ENCODE assay signal across 23 cellular contexts in the genomic region with DNA sequence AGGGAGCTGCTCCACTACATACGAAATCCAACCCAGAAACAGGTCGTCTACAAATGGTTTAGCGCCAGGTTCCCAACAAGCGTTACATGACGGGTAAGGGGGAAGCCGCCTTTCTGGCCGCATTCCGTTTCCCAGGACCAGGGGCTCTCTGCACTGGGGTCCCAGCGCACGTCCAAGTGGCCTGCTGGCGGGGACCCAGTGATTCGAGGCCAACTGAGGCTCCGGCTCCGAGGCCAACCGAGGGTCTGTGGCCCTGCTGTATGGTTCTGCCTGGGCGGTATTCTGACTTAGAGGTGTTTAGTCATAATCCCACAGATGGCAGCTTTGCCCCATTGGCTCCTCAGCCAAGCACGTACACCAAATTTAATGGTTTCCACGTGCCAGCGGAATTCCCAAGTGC.
DNase-seq lines count a peak whose midpoint lies in the region; ATAC-seq and TF ChIP-seq lines count a peak whose summit lies in the region.
"Had no signal": no experiment of that assay in that cellular context is flagged by ENCODE, and none has a peak within 500 bp of the region (broad histone marks: within the 10 kb centered on the region; RNA-seq: fewer than 3 reads in every experiment).

No MANE protein-coding gene starts in this region.

- intact Hi-C loops in Right ventricle myocardium inferior (cut with DNase I), result no loop called here
- intact Hi-C loops in cardiac septum (cut with DNase I), result no loop called here
- intact Hi-C loops in spleen (cut with DNase I; ENCODE audit: low total_unique reads), result no loop called here

- H3K27me3 Mint-ChIP-seq in GM23338 (ENCODE audit: insufficient read depth, low read depth, poor library complexity), result no peaks in the 10 kb centered on the region
- H3K27me3 Mint-ChIP-seq: CD4-positive, alpha-beta memory T cell; CD4-positive, CD25-positive, alpha-beta regulatory T cell; CD8-positive, alpha-beta memory T cell had no signal

- H3K27me3 ChIP-seq in GM23338 (ENCODE audit: insufficient read depth), result no peaks in the 10 kb centered on the region
- no peaks in the 10 kb centered on the region for H3K27me3 ChIP-seq in spleen (replicated peaks in 1 of 7)
- H3K27me3 ChIP-seq: BE2C, BLaER1 had no signal

- no peak overlapping the region for H3K27ac Mint-ChIP-seq in GM23338
- H3K27ac Mint-ChIP-seq: CD14-positive monocyte; CD4-positive, alpha-beta memory T cell; CD4-positive, CD25-positive, alpha-beta regulatory T cell; CD8-positive, alpha-beta memory T cell had no signal

- DNase-seq in Right ventricle myocardium inferior (ENCODE audit: missing footprints) (peak; percentile 63), cardiac septum (ENCODE audit: low spot score) (no peak), GM23338 (ENCODE audit: low spot score) (peak; percentile 14), spleen (peak; percentile 58), 8988T (no peak)
- DNase-seq: ACHN; BE2C; C1 segment of cervical spinal cord; CD4-positive, alpha-beta memory T cell; CD4-positive, CD25-positive, alpha-beta regulatory T cell; CD8-positive, alpha-beta memory T cell; COR-L47; DMS 273 treated with DMSO at 0.1 percent for 48 hours; DMS153; DMS53; DMS79; DND-41; EL; GDM1 had no signal

- H3K27ac ChIP-seq in GM23338 (ENCODE audit: low read depth) (no peak overlapping the region), spleen (no peak overlapping the region)
- H3K27ac ChIP-seq: 22Rv1, BLaER1 had no signal

- no peaks in the 10 kb centered on the region for H3K9me3 ChIP-seq in spleen
- H3K9me3 ChIP-seq: BE2C had no signal

- ATAC-seq in Right ventricle myocardium inferior (no peak), GM23338 (no peak)
- ATAC-seq: GM12878 had no signal

- no peak overlapping the region for H3K4me3 Mint-ChIP-seq in GM23338
- H3K4me3 Mint-ChIP-seq: CD14-positive monocyte; CD4-positive, alpha-beta memory T cell; CD4-positive, CD25-positive, alpha-beta regulatory T cell; CD8-positive, alpha-beta memory T cell had no signal

- no peaks in the 10 kb centered on the region for H3K36me3 Mint-ChIP-seq in GM23338 (ENCODE audit: low read depth)

- H3K4me1 Mint-ChIP-seq in GM23338, result no peaks in the 10 kb centered on the region
- H3K4me1 Mint-ChIP-seq: CD14-positive monocyte; CD8-positive, alpha-beta memory T cell had no signal

- no peaks in the 10 kb centered on the region for H3K9me2 ChIP-seq in GM23338 (ENCODE audit: insufficient read depth)

- H3K4me3 ChIP-seq in GM23338 (no peak overlapping the region), spleen (no peak overlapping the region)
- H3K4me3 ChIP-seq: BLaER1, GM12878 had no signal

- no peak for TF ChIP-seq CTCF in GM23338 (conservative IDR thresholded peaks at IDR 0.05; ENCODE audit: low read depth in 2 of 2)
- TF ChIP-seq CTCF in spleen (IDR thresholded peaks at IDR 0.05 in 8 of 11, conservative IDR thresholded peaks at IDR 0.05 in 3 of 11), result no peak

- TF ChIP-seq POLR2A in spleen (IDR thresholded peaks at IDR 0.05), result no peak

- H2AFZ ChIP-seq in GM23338, result no peak overlapping the region

- H3K79me2 ChIP-seq in GM23338 (replicated peaks; ENCODE audit: insufficient read depth), result no peaks in the 10 kb centered on the region

- WGBS in spleen, 5 donors, result 96 to 99% (median 97%) methylated on average over 18 to 19 of the region's 19 CpGs

- no peak overlapping the region for H3K4me2 ChIP-seq in GM23338
- H3K4me2 ChIP-seq: BLaER1 had no signal

- H3K4me1 ChIP-seq in GM23338 (ENCODE audit: insufficient read depth) (no peaks in the 10 kb centered on the region), spleen (no peaks in the 10 kb centered on the region)
- H3K4me1 ChIP-seq: BE2C had no signal

- peaks cover 6% of the 10 kb centered on the region; the same call in 1 of the 2 replicates for H4K20me1 ChIP-seq in GM23338 (replicated peaks; ENCODE audit: insufficient read depth)
- H4K20me1 ChIP-seq: BLaER1 had no signal

- no peaks in the 10 kb centered on the region for H3K36me3 ChIP-seq in GM23338 (ENCODE audit: insufficient read depth)
- H3K36me3 ChIP-seq in spleen, result peaks cover 0 to 13% (median 0%) of the 10 kb centered on the region in 6 donors
- H3K36me3 ChIP-seq: BE2C had no signal

- H3F3A ChIP-seq in GM23338 (replicated peaks; ENCODE audit: low read depth), result no peaks in the 10 kb centered on the region

- no peaks in the 10 kb centered on the region for H3K9me3 Mint-ChIP-seq in GM23338
- H3K9me3 Mint-ChIP-seq: CD4-positive, alpha-beta memory T cell; CD8-positive, alpha-beta memory T cell had no signal

TF ChIP-seq in GM23338, 12 proteins besides CTCF, POLR2A, EP300 and RAD21 (continues in another document):
- TF ChIP-seq POLR2AphosphoS5 (IDR thresholded peaks at IDR 0.05; ENCODE audit: low read depth) (no peak), ZNF331 (CRISPR knock-in tag; IDR thresholded peaks at IDR 0.05; ENCODE audit: low read depth) (no peak), EZH2 (IDR thresholded peaks at IDR 0.05; ENCODE audit: low read depth, unreplicated experiment) (no peak), JUNB (IDR thresholded peaks at IDR 0.05; ENCODE audit: unreplicated experiment) (no peak), REST (IDR thresholded peaks at IDR 0.05; ENCODE audit: unreplicated experiment) (no peak)

Comparison
In these comparisons a context has a peak if more than half of its experiments do, and no peak if none do; other contexts are left out.
1. DNase-seq: peak in Right ventricle myocardium inferior (single experiment), GM23338 (single experiment) and spleen (single experiment); none in cardiac septum (single experiment) and 8988T (single experiment).